1 cellular context compared by ENCODE assay signal in genomic region chr6:26163733-26164505, GRCh38.
TF ChIP-seq lines count a peak whose summit lies in the region.

No MANE protein-coding gene starts in this region.

TF ChIP-seq in GM12878, 131 proteins besides CTCF, POLR2A, EP300 and RAD21 (continued from another document):
- TF ChIP-seq ATF2 (IDR thresholded peaks at IDR 0.05; ENCODE audit: low read length) (no peak), SMAD5 (IDR thresholded peaks at IDR 0.05; ENCODE audit: low read depth) (no peak)
